8 cellular contexts compared by ENCODE assay signal in the genomic region with DNA sequence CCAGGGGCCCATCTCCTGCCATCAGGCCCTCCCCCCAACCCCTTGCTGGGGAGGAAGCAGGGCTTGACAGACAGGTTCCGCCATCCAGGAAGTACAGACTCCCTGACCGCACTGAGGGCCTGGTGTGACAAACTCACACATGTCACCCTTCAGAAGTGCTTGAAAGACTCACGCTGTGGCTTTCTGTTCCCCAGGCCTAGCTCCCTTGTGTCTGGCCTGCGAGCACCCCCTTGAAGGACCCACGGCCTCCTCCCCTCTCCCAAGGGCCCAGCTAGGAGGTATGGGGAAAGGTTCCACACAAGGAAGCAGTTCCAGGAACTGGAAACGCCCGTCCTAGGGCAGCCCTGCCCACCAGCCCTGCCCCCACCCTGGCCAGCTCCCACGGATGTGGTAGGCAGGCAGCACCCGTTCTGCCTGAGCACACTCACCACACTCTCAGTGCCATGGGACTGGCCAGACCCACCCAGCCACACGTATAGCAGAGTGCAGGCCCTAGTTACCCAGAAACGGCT. TPM values are rescaled to one million over a fixed set of nuclear protein-coding genes. Genes with fewer than 3 reads are reported as not detected.
A peak's percentile ranks its signal among the peaks of the same experiment; 100 is the strongest.
DNase-seq lines count a peak whose midpoint lies in the region; ATAC-seq, FAIRE-seq and TF ChIP-seq lines count a peak whose summit lies in the region.

No MANE protein-coding gene starts in this region.

- H3K27me3 Mint-ChIP-seq in brain = peaks cover 3% of the 10 kb centered on the region
- no peaks in the 10 kb centered on the region for H3K27me3 Mint-ChIP-seq in naive thymus-derived CD8-positive, alpha-beta T cell
- no peaks in the 10 kb centered on the region for H3K27me3 Mint-ChIP-seq in stimulated activated naive CD8-positive, alpha-beta T cell treated with anti-CD3 and anti-CD28 coated beads, Interleukin-15, Interleukin-2, amounts not matched to agents 100 ng/mL and 50 ng/mL, for 24 hours

- DNase-seq in ACHN = peak; percentile 53
- DNase-seq in GM19239 (ENCODE audit: insufficient read length, low spot score) = peak; percentile 80
- DNase-seq in UCSD-AML1 (lab: John Stamatoyannopoulos, UW; ENCODE audit: unreplicated experiment) = peak; percentile 94
- DNase-seq in naive thymus-derived CD8-positive, alpha-beta T cell = peak; percentile 34 to 90 (median 78)
- DNase-seq in NCI-H1048 (lab: John Stamatoyannopoulos, UW) = no peak

- ATAC-seq in HG03432 (IDR thresholded peaks at IDR 0.05; ENCODE audit: unreplicated experiment) = peak; percentile 62
- ATAC-seq in naive thymus-derived CD8-positive, alpha-beta T cell = peak; percentile 83 to 84

- H3K27ac Mint-ChIP-seq in brain = peak overlapping the region in 3 of 5 experiments; percentile 19 to 82 (median 27)
- H3K27ac Mint-ChIP-seq in naive thymus-derived CD8-positive, alpha-beta T cell = peak overlapping the region; percentile 90 to 99 (median 96)
- H3K27ac Mint-ChIP-seq in stimulated activated naive CD8-positive, alpha-beta T cell treated with anti-CD3 and anti-CD28 coated beads, Interleukin-15, Interleukin-2, amounts not matched to agents 100 ng/mL and 50 ng/mL, for 24 hours = peak overlapping the region; percentile 95

- peaks cover 28% of the 10 kb centered on the region for H3K4me1 Mint-ChIP-seq in brain
- peaks cover 48 to 84% (median 80%) of the 10 kb centered on the region in 4 donors for H3K4me1 Mint-ChIP-seq in naive thymus-derived CD8-positive, alpha-beta T cell
- H3K4me1 Mint-ChIP-seq in stimulated activated naive CD8-positive, alpha-beta T cell treated with anti-CD3 and anti-CD28 coated beads, Interleukin-15, Interleukin-2, amounts not matched to agents 100 ng/mL and 50 ng/mL, for 24 hours (ENCODE audit: low read depth) = peaks cover 92% of the 10 kb centered on the region

- POLR2A ChIA-PET in naive thymus-derived CD8-positive, alpha-beta T cell (lab: Charles Lee) = interaction anchor here (0.7 to 2.5 kb wide), 13 partner anchors 9 to 165 kb away, joined by 3 to 56 read pairs (median 6); partner anchors contain the start of genes C1orf50, P3H1 and SLC2A1

- FAIRE-seq in GM19239 (lab: Jason Lieb, UNC) = peak; percentile 95

- no peak overlapping the region for H3K4me3 Mint-ChIP-seq in brain
- peak overlapping the region; percentile 55 to 91 (median 78) for H3K4me3 Mint-ChIP-seq in naive thymus-derived CD8-positive, alpha-beta T cell
- peak overlapping the region; percentile 74 for H3K4me3 Mint-ChIP-seq in stimulated activated naive CD8-positive, alpha-beta T cell treated with anti-CD3 and anti-CD28 coated beads, Interleukin-15, Interleukin-2, amounts not matched to agents 100 ng/mL and 50 ng/mL, for 24 hours

- no peaks in the 10 kb centered on the region for H3K9me3 Mint-ChIP-seq in brain
- H3K9me3 Mint-ChIP-seq in naive thymus-derived CD8-positive, alpha-beta T cell = no peaks in the 10 kb centered on the region
- H3K9me3 Mint-ChIP-seq in stimulated activated naive CD8-positive, alpha-beta T cell treated with anti-CD3 and anti-CD28 coated beads, Interleukin-15, Interleukin-2, amounts not matched to agents 100 ng/mL and 50 ng/mL, for 24 hours = no peaks in the 10 kb centered on the region

- H3K36me3 Mint-ChIP-seq in brain = peaks cover 75% of the 10 kb centered on the region
- H3K36me3 Mint-ChIP-seq in naive thymus-derived CD8-positive, alpha-beta T cell = peaks cover 4 to 50% (median 15%) of the 10 kb centered on the region in 3 donors
- peaks cover 77% of the 10 kb centered on the region for H3K36me3 Mint-ChIP-seq in stimulated activated naive CD8-positive, alpha-beta T cell treated with anti-CD3 and anti-CD28 coated beads, Interleukin-15, Interleukin-2, amounts not matched to agents 100 ng/mL and 50 ng/mL, for 24 hours (ENCODE audit: low read depth)

- in situ Hi-C loops in ACHN (cut with HindIII; ENCODE audit: low pct_ligation_motif_present, low pct_unique_long_range_greater_than_20kb, low sequenced_read_pairs) = no loop called here

- TF ChIP-seq CTCF in brain (conservative IDR thresholded peaks at IDR 0.05) = no peak

RNA-seq across cellular contexts. Expression of gene SLC2A1, which starts 26.7 kb away (rescaled TPM):
- polyA plus RNA-seq in brain (ENCODE audit: insufficient read depth, low read depth, low replicate concordance) = 127 TPM
- 10 to 100 TPM; 57.2 to 57.3 TPM for total RNA-seq in naive thymus-derived CD8-positive, alpha-beta T cell
- 10 to 100 TPM; 17.7 to 22.8 (median 22.0) TPM for polyA plus RNA-seq in naive thymus-derived CD8-positive, alpha-beta T cell

Comparison
In these comparisons a context has a peak if more than half of its experiments do, and no peak if none do; other contexts are left out.
1. H3K27ac Mint-ChIP-seq: peak in every context shown above with its lines; median percentile 96 in naive thymus-derived CD8-positive, alpha-beta T cell; 95 in stimulated activated naive CD8-positive, alpha-beta T cell treated with anti-CD3 and anti-CD28 coated beads, Interleukin-15, Interleukin-2, amounts not matched to agents 100 ng/mL and 50 ng/mL, for 24 hours; 27 in brain.
2. H3K4me3 Mint-ChIP-seq: peak in naive thymus-derived CD8-positive, alpha-beta T cell (10 of 10) and stimulated activated naive CD8-positive, alpha-beta T cell treated with anti-CD3 and anti-CD28 coated beads, Interleukin-15, Interleukin-2, amounts not matched to agents 100 ng/mL and 50 ng/mL, for 24 hours (single experiment); none in brain (0 of 5).